ENCODE assay signal across 8 cellular contexts in the genomic region with DNA sequence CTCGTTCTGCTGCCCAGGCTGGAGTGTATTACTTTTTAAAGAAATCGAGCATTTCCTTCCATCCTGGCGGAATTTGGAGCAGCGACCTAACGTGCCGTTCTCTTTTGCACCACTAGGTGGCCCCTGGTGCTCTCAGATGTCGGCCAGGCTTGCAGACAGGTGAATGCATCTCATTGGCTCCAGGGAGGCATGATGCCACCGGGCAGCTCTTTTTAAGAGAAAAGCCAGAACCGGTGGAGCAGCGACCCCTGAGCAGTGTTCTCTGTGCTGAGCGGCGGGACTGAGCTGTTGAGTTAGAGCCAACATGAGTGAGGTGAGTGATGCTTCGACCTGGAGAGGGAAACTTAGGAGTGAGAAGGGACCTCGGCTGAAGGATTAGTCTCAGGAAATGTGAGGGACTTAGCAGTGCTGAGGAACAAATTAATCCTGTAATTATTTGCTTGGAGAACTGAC. TPM values are rescaled to one million over a fixed set of nuclear protein-coding genes. Genes with fewer than 3 reads are reported as not detected.
DNase-seq lines count a peak whose midpoint lies in the region; ATAC-seq and TF ChIP-seq lines count a peak whose summit lies in the region.

Gene PCP4, plus strand, starts transcription at position 241 of the 453 bp plus-strand sequence. Its CDS starts 64 bp downstream, at position 305.

- no peaks in the 10 kb centered on the region for H3K4me1 Mint-ChIP-seq in activated T-cell treated with anti-CD3 and anti-CD28 coated beads, Interleukin-2, amount 50 U/mL, for 72 hours (ENCODE audit: low read depth)

- H4K20me1 ChIP-seq in GM23248 (ENCODE audit: insufficient read depth) = no peaks in the 10 kb centered on the region

- no peak within 1 kb of the TSS for H3K4me2 ChIP-seq in GM23248 (ENCODE audit: unreplicated experiment)

- H3K36me3 ChIP-seq in BE2C (no peaks in the 10 kb centered on the region), GM23248 (ENCODE audit: low read depth) (no peaks in the 10 kb centered on the region)

- peaks cover 5% of the 10 kb centered on the region for H3K27me3 Mint-ChIP-seq in activated T-cell treated with anti-CD3 and anti-CD28 coated beads, Interleukin-2, amount 50 U/mL, for 72 hours (ENCODE audit: low read depth)

- H3K4me3 Mint-ChIP-seq in activated T-cell treated with anti-CD3 and anti-CD28 coated beads, Interleukin-2, amount 50 U/mL, for 72 hours = no peak within 1 kb of the TSS

- H3K79me2 ChIP-seq in GM23248 (ENCODE audit: insufficient read depth) = no peaks in the 10 kb centered on the region

- no peak within 1 kb of the TSS for H3K27ac ChIP-seq in GM23248

- peak in 1 of 2 donors; percentile 30 for ATAC-seq in activated T-cell treated with anti-CD3 and anti-CD28 coated beads, Interleukin-2, amount 50 U/mL, for 72 hours (replicated peaks in 1 of 2)
- ATAC-seq in left ventricle myocardium superior (no peak), HG02885 (IDR thresholded peaks at IDR 0.05; ENCODE audit: poor library complexity, unreplicated experiment) (no peak), GM21723 (IDR thresholded peaks at IDR 0.05; ENCODE audit: unreplicated experiment) (no peak)

- no peaks in the 10 kb centered on the region for H3K9me3 Mint-ChIP-seq in activated T-cell treated with anti-CD3 and anti-CD28 coated beads, Interleukin-2, amount 50 U/mL, for 72 hours

- DNase-seq in BE2C (peak; percentile 43), GM23248 (peak; percentile 40), NCI-H2196 (lab: John Stamatoyannopoulos, UW; ENCODE audit: unreplicated experiment) (peak; percentile 82), left ventricle myocardium superior (peak; percentile 38), putamen (ENCODE audit: low spot score) (peak; percentile 83)
- DNase-seq in activated T-cell treated with anti-CD3 and anti-CD28 coated beads, Interleukin-2, amount 50 U/mL, for 72 hours = peak; percentile 33 to 44

- no peaks in the 10 kb centered on the region for H3K36me3 Mint-ChIP-seq in activated T-cell treated with anti-CD3 and anti-CD28 coated beads, Interleukin-2, amount 50 U/mL, for 72 hours (ENCODE audit: insufficient read depth in 2 of 2)

- TF ChIP-seq CTCF in BE2C (IDR thresholded peaks at IDR 0.05; ENCODE audit: low read depth, low read length) = peak; percentile 89

- WGBS in GM23248 (ENCODE audit: low coverage in 1 of 2, low lambda C conversion rate in 2 of 2, missing lambda C conversion rate in 2 of 2), 2 experiments = 5 to 6% methylated on average over 14 of the region's 14 CpGs

- H3K4me3 ChIP-seq in BE2C (ENCODE audit: low read depth, low read length) (no peak within 1 kb of the TSS), GM23248 (no peak within 1 kb of the TSS)

- no peaks in the 10 kb centered on the region for H3K4me1 ChIP-seq in BE2C
- no peaks in the 10 kb centered on the region for H3K4me1 ChIP-seq in GM23248 (ENCODE audit: insufficient read depth)

- no peaks in the 10 kb centered on the region for H3F3A ChIP-seq in GM23248 (ENCODE audit: insufficient read depth)

- H3K27ac Mint-ChIP-seq in activated T-cell treated with anti-CD3 and anti-CD28 coated beads, Interleukin-2, amount 50 U/mL, for 72 hours = no peak within 1 kb of the TSS

- H3K9me2 ChIP-seq in GM23248 (ENCODE audit: insufficient read depth) = no peaks in the 10 kb centered on the region

- H2AFZ ChIP-seq in GM23248 = no peak within 1 kb of the TSS

- no peak within 1 kb of the TSS for H3K9ac ChIP-seq in GM23248

- no peaks in the 10 kb centered on the region for H3K9me3 ChIP-seq in BE2C
- H3K9me3 ChIP-seq in GM23248 (ENCODE audit: low read depth) = no peaks in the 10 kb centered on the region

- H3K27me3 ChIP-seq in BE2C (no peaks in the 10 kb centered on the region), GM23248 (replicated peaks; ENCODE audit: insufficient read depth) (no peaks in the 10 kb centered on the region)

- in situ Hi-C loops in GM23248 (cut with MboI) = no loop called here

- intact Hi-C loops in left ventricle myocardium superior (cut with micrococcal nuclease) = loop anchor here (10.0 kb wide), 1 partner anchor 258 kb away; no protein-coding TSS in a partner anchor

RNA-seq across cellular contexts. Expression of gene PCP4, which starts in this region (rescaled TPM):
- not detected for polyA plus RNA-seq in BE2C (2012; ENCODE audit: insufficient read depth, insufficient read length, low read depth)
- not detected in 2 replicates for total RNA-seq in GM23248 (2014; rRNA removed; shearing (Covaris generic))
- polyA plus RNA-seq in GM23248 (2016; fragmentation: Nextera tagmentation; extraction: Ambion mirVana) = not detected in 2 replicates
- total RNA-seq in activated T-cell treated with anti-CD3 and anti-CD28 coated beads, Interleukin-2, amount 50 U/mL, for 72 hours = not detected
- total RNA-seq in left ventricle myocardium superior = 5.5 TPM

Comparison
In these comparisons a context has a peak if more than half of its experiments do, and no peak if none do; other contexts are left out.
1. Peak in DNase-seq in GM23248; RNA of the gene not detected or under 1 TPM.
2. Peak in DNase-seq in activated T-cell treated with anti-CD3 and anti-CD28 coated beads, Interleukin-2, amount 50 U/mL, for 72 hours; RNA of the gene not detected or under 1 TPM.